2 cellular contexts compared by ENCODE assay signal in genomic region chr14:89425931-89426330, GRCh38.
A peak's percentile ranks its signal among the peaks of the same experiment; 100 is the strongest.
TF ChIP-seq lines count a peak whose summit lies in the region.

No MANE protein-coding gene starts in this region.

TF ChIP-seq in IMR-90, 13 proteins besides CTCF, POLR2A, EP300 and RAD21:
- TF ChIP-seq RCOR1 (IDR thresholded peaks at IDR 0.05; ENCODE audit: insufficient replicate concordance, low read length): no peak
- peak; percentile 87 for TF ChIP-seq FOS (IDR thresholded peaks at IDR 0.05; ENCODE audit: low read depth, low read length)
- TF ChIP-seq NFE2L2 (IDR thresholded peaks at IDR 0.05; ENCODE audit: low read depth, low read length): no peak
- TF ChIP-seq BHLHE40 (IDR thresholded peaks at IDR 0.05; ENCODE audit: low read depth, low read length): peak; percentile 99

TF ChIP-seq in H1, 55 proteins besides CTCF, POLR2A, EP300 and RAD21:
- no peak for TF ChIP-seq CHD2 (IDR thresholded peaks at IDR 0.05; ENCODE audit: low read length)
- no peak for TF ChIP-seq BCL11A (IDR thresholded peaks at IDR 0.05; ENCODE audit: low read depth in 2 of 2, low read length in 2 of 2)
- TF ChIP-seq KDM4A (IDR thresholded peaks at IDR 0.05; ENCODE audit: low read depth, low read length, severe bottlenecking): no peak
- no peak for TF ChIP-seq TCF12 (IDR thresholded peaks at IDR 0.05; ENCODE audit: low read depth, low read length)
- no peak for TF ChIP-seq SP1 (IDR thresholded peaks at IDR 0.05; ENCODE audit: low read depth, low read length)
- TF ChIP-seq CHD1 (IDR thresholded peaks at IDR 0.05; ENCODE audit: low read depth, low read length): no peak
- TF ChIP-seq RNF2 (IDR thresholded peaks at IDR 0.05; ENCODE audit: borderline replicate concordance, low read depth, low read length, missing control alignments, poor library complexity, severe bottlenecking): no peak
- TF ChIP-seq TAF1 (IDR thresholded peaks at IDR 0.05; ENCODE audit: low read depth, low read length): no peak
- TF ChIP-seq JUND (IDR thresholded peaks at IDR 0.05; ENCODE audit: low read length): no peak
TF ChIP-seq in H1: peak in this region for 0.
